In the genomic region with DNA sequence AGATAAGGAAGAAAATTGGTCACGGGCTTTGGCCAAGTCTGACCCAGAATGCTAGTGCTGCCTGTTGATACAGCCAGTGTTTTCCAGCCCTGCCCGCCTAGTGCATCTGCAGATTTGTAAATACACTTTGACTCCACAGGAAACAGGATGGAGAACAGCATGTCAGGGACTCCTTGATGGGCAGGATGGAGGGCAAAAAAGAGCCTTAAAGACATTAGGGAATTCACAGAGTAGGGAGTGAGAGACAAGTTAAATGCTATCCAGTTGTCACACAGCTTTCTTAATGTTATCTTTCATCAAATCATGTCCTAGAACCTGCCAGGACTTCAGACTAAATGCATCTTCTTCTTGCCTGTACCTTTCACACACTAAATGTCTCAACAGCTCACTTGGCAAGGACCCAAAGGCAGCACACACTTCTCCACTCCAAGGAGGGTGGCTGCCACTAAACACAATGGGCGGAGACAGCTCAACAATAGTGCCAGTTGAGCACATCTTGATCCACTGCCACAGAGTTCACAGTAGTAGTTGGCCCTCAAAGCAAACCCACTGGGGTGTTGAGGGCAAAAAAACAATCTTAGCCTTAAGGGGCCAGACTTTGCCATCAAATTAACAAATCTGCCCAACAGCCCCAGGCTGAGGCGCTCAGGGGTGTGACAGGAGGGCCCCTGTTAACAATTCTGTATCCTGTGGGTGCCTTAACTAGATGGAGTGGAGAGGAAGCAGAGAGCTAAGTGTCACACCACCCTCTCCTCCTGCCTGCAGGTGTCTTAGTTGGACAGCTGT, we compare ENCODE assay signal across 1 cellular context.
TF ChIP-seq lines count a peak whose summit lies in the region.

No MANE protein-coding gene starts in this region.

TF ChIP-seq in WTC11, 78 proteins besides CTCF, POLR2A, EP300 and RAD21 (continued from another document):
- no peak for TF ChIP-seq AR (CRISPR knock-in tag; IDR thresholded peaks at IDR 0.05)
- TF ChIP-seq ZNF232 (CRISPR knock-in tag; IDR thresholded peaks at IDR 0.05): no peak
- no peak for TF ChIP-seq SMAD4 (CRISPR knock-in tag; IDR thresholded peaks at IDR 0.05)
- no peak for TF ChIP-seq FOXJ3 (CRISPR knock-in tag; IDR thresholded peaks at IDR 0.05; ENCODE audit: borderline replicate concordance)
- no peak for TF ChIP-seq JAZF1 (CRISPR knock-in tag; IDR thresholded peaks at IDR 0.05)
- no peak for TF ChIP-seq ZNF671 (CRISPR knock-in tag; IDR thresholded peaks at IDR 0.05)
